Comparison of ENCODE assay signal across 10 cellular contexts in the genomic region with DNA sequence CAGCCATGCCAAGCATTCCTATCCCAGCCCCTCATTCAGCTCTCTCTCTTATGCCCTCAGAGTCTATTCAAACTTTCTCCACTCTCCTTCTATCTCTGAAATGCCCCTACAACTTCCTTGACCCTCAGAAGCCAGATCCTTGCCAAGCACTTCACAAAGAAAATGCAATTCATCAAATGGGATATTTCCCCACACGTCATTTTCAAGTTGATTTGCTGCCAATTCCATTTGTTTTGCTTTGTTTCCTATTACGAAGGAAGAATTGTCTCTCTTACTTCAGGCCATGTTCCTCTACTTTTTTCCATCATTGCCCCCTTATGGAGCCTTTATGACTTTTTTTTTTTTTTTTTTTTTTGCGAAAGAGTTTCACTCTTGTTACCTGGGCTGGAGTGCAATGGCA. TPM values are rescaled to one million over a fixed set of nuclear protein-coding genes. Genes with fewer than 3 reads are reported as not detected.
"Had no signal": no experiment of that assay in that cellular context is flagged by ENCODE, and none has a peak within 500 bp of the region (broad histone marks: within the 10 kb centered on the region; RNA-seq: fewer than 3 reads in every experiment).

No MANE protein-coding gene starts in this region.

- DNase-seq: GM23248, GOT3, H7, HFFc6, IMR-90 had no signal

- H3K4me1 ChIP-seq: HAP-1 had no signal

- H3K36me3 ChIP-seq: HAP-1 had no signal

- H3K27ac ChIP-seq: GM23248 had no signal

- ATAC-seq: HCT116, K562 had no signal

- H3K9me3 ChIP-seq: HAP-1 had no signal

- H3K4me3 ChIP-seq: GM23248, HAP-1, K562 had no signal

RNA-seq across cellular contexts. Expression of a gene that starts 9.2 kb away (rescaled TPM):
- total RNA-seq: GM23248, H4, HFFc6, HT-29, IMR-90 had no signal

RNA-seq across cellular contexts. Expression of a gene that starts 36.2 kb away (rescaled TPM):
- total RNA-seq: GM23248, H4, HFFc6, HT-29, IMR-90 had no signal
- polyA plus RNA-seq: GM23248, IMR-90 had no signal

RNA-seq across cellular contexts. Expression of a gene that starts 49.1 kb away (rescaled TPM):
- total RNA-seq: GM23248 had no signal

RNA-seq across cellular contexts. Expression of a gene that starts 57.2 kb away (rescaled TPM):
- total RNA-seq: GM23248, H4, HFFc6, HT-29, IMR-90, K562 had no signal
- polyA plus RNA-seq: IMR-90, K562 had no signal
